22 cellular contexts compared by ENCODE assay signal in the genomic region with DNA sequence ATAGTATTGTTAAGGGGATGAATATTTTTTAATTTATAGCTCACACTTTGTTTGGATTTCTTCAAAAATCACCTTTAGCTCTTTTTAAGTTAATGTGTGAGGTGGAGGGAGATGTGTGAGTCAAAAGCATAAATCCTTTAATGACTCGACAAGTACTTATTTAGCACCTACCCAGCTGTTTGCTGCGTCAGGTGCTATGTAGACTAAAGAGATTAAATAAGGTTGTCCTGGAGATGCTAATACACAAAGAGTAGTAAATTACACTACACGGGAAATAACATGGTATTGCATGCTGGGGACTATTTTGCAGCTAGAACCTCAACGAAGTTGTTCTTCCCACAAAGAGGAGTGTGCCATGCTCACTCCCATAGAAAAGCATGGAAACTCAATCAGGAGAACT.
DNase-seq lines count a peak whose midpoint lies in the region; ATAC-seq and TF ChIP-seq lines count a peak whose summit lies in the region.
"Had no signal": no experiment of that assay in that cellular context is flagged by ENCODE, and none has a peak within 500 bp of the region (broad histone marks: within the 10 kb centered on the region; RNA-seq: fewer than 3 reads in every experiment).

No MANE protein-coding gene starts in this region.

- DNase-seq in NCI-H226, result peak; percentile 45
- DNase-seq in epithelial cell of esophagus (ENCODE audit: low read depth), result peak; percentile 22
- no peak for DNase-seq in activated CD4-positive, alpha-beta T cell treated with anti-CD3 and anti-CD28 coated beads, Interleukin-2, amount 50 U/mL, for 4 hours
- no peak for DNase-seq in activated gamma-delta T cell (lab: John Stamatoyannopoulos, UW)
- DNase-seq in AG08396 (ENCODE audit: low spot score), result no peak
- no peak for DNase-seq in BE2C
- DNase-seq: ACHN; activated CD4-positive, alpha-beta T cell treated with anti-CD3 and anti-CD28 coated beads, Interleukin-2, amount 50 U/mL, for 1 hour; activated naive CD8-positive, alpha-beta T cell treated with anti-CD3 and anti-CD28 coated beads, Interleukin-2, amount 10 ng/mL, durations not matched to agents 7 days and 5 days; effector memory CD8-positive, alpha-beta T cell; esophagus squamous epithelium; GOT3; KBM-7; NCI-H2227 treated with DMSO at 0.1 percent for 48 hours; psoas muscle; RPMI8226; stimulated activated naive B cell treated with anti-CD40 and anti-IgM and Interleukin-4, amounts not matched to agents 10 μg/mL and 1 μg/mL and 100 μg/mL, for 72 hours; testis; uterus had no signal

- ATAC-seq in GM18520 (IDR thresholded peaks at IDR 0.05; ENCODE audit: unreplicated experiment) (peak; percentile 67), HG02678 (IDR thresholded peaks at IDR 0.05; ENCODE audit: unreplicated experiment) (peak; percentile 50)
- ATAC-seq: effector memory CD8-positive, alpha-beta T cell; psoas muscle; SK-N-SH treated with all-trans-retinoic acid at 6 μM for 48 hours; stimulated activated naive B cell treated with anti-CD40 and anti-IgM and Interleukin-4, amounts not matched to agents 10 μg/mL and 1 μg/mL and 100 μg/mL, for 72 hours had no signal

- no peak for TF ChIP-seq CTCF in epithelial cell of esophagus (IDR thresholded peaks at IDR 0.05; ENCODE audit: insufficient read depth, low read depth, low read length, missing control alignments)
- TF ChIP-seq CTCF in BE2C (IDR thresholded peaks at IDR 0.05; ENCODE audit: low read depth, low read length), result no peak

- no peaks in the 10 kb centered on the region for H3K27me3 ChIP-seq in BE2C
- H3K27me3 ChIP-seq: esophagus squamous epithelium, testis, uterus had no signal

- H3K36me3 ChIP-seq in BE2C, result no peaks in the 10 kb centered on the region
- H3K36me3 ChIP-seq: esophagus squamous epithelium, uterus had no signal

- H3K4me1 ChIP-seq in BE2C, result no peaks in the 10 kb centered on the region
- H3K4me1 ChIP-seq: esophagus squamous epithelium, psoas muscle, testis, uterus had no signal

- no peak overlapping the region for H3K4me3 ChIP-seq in epithelial cell of esophagus (ENCODE audit: low read length)
- H3K4me3 ChIP-seq in BE2C (ENCODE audit: low read depth, low read length), result no peak overlapping the region
- H3K4me3 ChIP-seq: esophagus squamous epithelium, psoas muscle, testis, uterus had no signal

- no peaks in the 10 kb centered on the region for H3K9me3 ChIP-seq in BE2C
- H3K9me3 ChIP-seq: esophagus squamous epithelium, testis, uterus had no signal

Comparison
In these comparisons a context has a peak if more than half of its experiments do, and no peak if none do; other contexts are left out.
1. DNase-seq: peak in NCI-H226 (single experiment) and epithelial cell of esophagus (single experiment); none in activated CD4-positive, alpha-beta T cell treated with anti-CD3 and anti-CD28 coated beads, Interleukin-2, amount 50 U/mL, for 4 hours (0 of 2), activated gamma-delta T cell (single experiment), AG08396 (single experiment) and BE2C (single experiment).